In genomic region chr10:1487288-1487687, GRCh38 we compare ENCODE assay signal across 20 cellular contexts.
"Had no signal": no experiment of that assay in that cellular context is flagged by ENCODE, and none has a peak within 500 bp of the region (broad histone marks: within the 10 kb centered on the region; RNA-seq: fewer than 3 reads in every experiment).

No MANE protein-coding gene starts in this region.

- H3K27me3 ChIP-seq: right lobe of liver, testis had no signal

- H3K79me2 ChIP-seq: parathyroid adenoma had no signal

- H3K27ac ChIP-seq: lower lobe of right lung, parathyroid adenoma, right lobe of liver, stomach, testis, tibial artery had no signal

- H3K4me1 ChIP-seq: lower lobe of right lung, right lobe of liver, stomach, testis, tibial artery had no signal

- H3K4me3 ChIP-seq: lower lobe of right lung, right lobe of liver, stomach, testis, tibial artery had no signal

- H3K9me3 ChIP-seq: lower lobe of right lung, right lobe of liver, stomach, testis, tibial artery had no signal

- H3K4me3 Mint-ChIP-seq: effector memory CD8-positive, alpha-beta T cell; natural killer cell; type B pancreatic cell had no signal

- H3K9ac ChIP-seq: parathyroid adenoma had no signal

- H3K36me3 Mint-ChIP-seq: natural killer cell had no signal

- H3K36me3 ChIP-seq: lower lobe of right lung, right lobe of liver, stomach, tibial artery had no signal

- H3K9me3 Mint-ChIP-seq: effector memory CD8-positive, alpha-beta T cell; natural killer cell; type B pancreatic cell had no signal

- ATAC-seq: effector memory CD8-positive, alpha-beta T cell; left ventricle myocardium superior; lower lobe of right lung; natural killer cell had no signal

- H3K4me1 Mint-ChIP-seq: natural killer cell had no signal

- H3K27ac Mint-ChIP-seq: effector memory CD8-positive, alpha-beta T cell; natural killer cell; progenitor cell of endocrine pancreas; type B pancreatic cell had no signal

- DNase-seq: cortex of kidney; effector memory CD8-positive, alpha-beta T cell; erythroblast; left ventricle myocardium superior; lower lobe of right lung; natural killer cell; occipital lobe; right lobe of liver; small intestine; stimulated activated CD4-positive, alpha-beta T cell treated with anti-CD3 and anti-CD28 coated beads, Interleukin-12 subunit alpha, Interleukin-12 subunit beta, amount 100 ng/mL, for 4 hours; stimulated activated CD4-positive, alpha-beta T cell treated with anti-CD3 and anti-CD28 coated beads, Interleukin-1b, Interleukin-23, amount 100 ng/mL, for 48 hours; stimulated activated CD4-positive, alpha-beta T cell treated with anti-CD3 and anti-CD28 coated beads, Interleukin-4, amount 100 ng/mL, for 1 hour; stimulated activated CD8-positive, alpha-beta memory T cell treated with anti-CD3 and anti-CD28 coated beads, Interleukin-4, amount 100 ng/mL, for 48 hours; stimulated activated naive CD4-positive, alpha-beta T cell; stomach; testis; tibial artery had no signal

- H2AFZ ChIP-seq: parathyroid adenoma had no signal
